ENCODE assay signal across 27 cellular contexts in the genomic region with DNA sequence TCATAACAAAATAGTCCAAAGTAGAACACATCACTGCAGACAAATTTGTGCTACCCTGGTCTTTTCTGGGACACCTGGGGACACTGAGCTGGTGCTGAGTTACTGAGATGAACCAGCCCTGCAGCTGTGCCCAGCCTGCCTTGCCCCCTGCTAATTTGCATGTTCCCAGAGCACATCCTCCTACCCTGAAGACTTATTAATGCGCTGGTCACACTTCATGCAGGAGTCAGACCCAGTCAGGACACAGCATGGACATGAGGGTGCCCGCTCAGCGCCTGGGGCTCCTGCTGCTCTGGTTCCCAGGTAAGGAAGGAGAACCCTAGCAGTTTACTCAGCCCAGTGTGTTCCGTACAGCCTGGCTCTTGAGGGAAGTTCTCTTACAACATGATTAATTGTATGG.
DNase-seq lines count a peak whose midpoint lies in the region; ATAC-seq and TF ChIP-seq lines count a peak whose summit lies in the region.
"Had no signal": no experiment of that assay in that cellular context is flagged by ENCODE, and none has a peak within 500 bp of the region (broad histone marks: within the 10 kb centered on the region; RNA-seq: fewer than 3 reads in every experiment).

No MANE protein-coding gene starts in this region.

- peaks cover 23 to 36% (median 26%) of the 10 kb centered on the region in 3 donors for H3K4me1 Mint-ChIP-seq in naive B cell
- no peaks in the 10 kb centered on the region for H3K4me1 Mint-ChIP-seq in effector memory CD8-positive, alpha-beta T cell (ENCODE audit: low read depth in 2 of 2)
- H3K4me1 Mint-ChIP-seq: T-cell had no signal

- no peaks in the 10 kb centered on the region for H3K9me3 Mint-ChIP-seq in naive B cell
- peaks cover 3 to 4% of the 10 kb centered on the region in 2 donors for H3K9me3 Mint-ChIP-seq in effector memory CD8-positive, alpha-beta T cell
- H3K9me3 Mint-ChIP-seq: CD8-positive, alpha-beta T cell had no signal

- H3K27me3 Mint-ChIP-seq in naive B cell, result peaks cover 4 to 8% (median 6%) of the 10 kb centered on the region in 3 donors
- H3K27me3 Mint-ChIP-seq in effector memory CD8-positive, alpha-beta T cell, result no peaks in the 10 kb centered on the region

- no peak overlapping the region for H3K4me3 ChIP-seq in BLaER1 treated with 17β-estradiol and CSF1 and Interleukin-3, amounts not matched to agents 10 nM and 100 nM
- H3K4me3 ChIP-seq: GM23248, K562, MG63, SJCRH30 had no signal

- H3K4me3 Mint-ChIP-seq in naive B cell, result peak overlapping the region in 7 of 8 donors; percentile 31 to 86 (median 61)
- H3K4me3 Mint-ChIP-seq in effector memory CD8-positive, alpha-beta T cell, result no peak overlapping the region
- H3K4me3 Mint-ChIP-seq: CD8-positive, alpha-beta T cell; T-cell had no signal

- peaks cover 0 to 11% (median 5%) of the 10 kb centered on the region in 11 experiments; a peak in 8 of 22 replicates for H3K9me3 ChIP-seq in BLaER1 treated with 17β-estradiol and CSF1 and Interleukin-3, amounts not matched to agents 10 nM and 100 nM (replicated peaks in 1 of 11)
- H3K9me3 ChIP-seq: MG63, SJCRH30 had no signal

- H3K4me1 ChIP-seq in BLaER1 treated with 17β-estradiol and CSF1 and Interleukin-3, amounts not matched to agents 10 nM and 100 nM, result peaks cover 0 to 41% (median 30%) of the 10 kb centered on the region in 10 experiments; a peak in 15 of 20 replicates
- H3K4me1 ChIP-seq: SJCRH30 had no signal

- no peaks in the 10 kb centered on the region for H3K36me3 Mint-ChIP-seq in naive B cell
- H3K36me3 Mint-ChIP-seq in effector memory CD8-positive, alpha-beta T cell (ENCODE audit: insufficient read depth), result no peaks in the 10 kb centered on the region
- H3K36me3 Mint-ChIP-seq: CD8-positive, alpha-beta T cell; T-cell had no signal

- peak overlapping the region in 3 of 11 experiments; percentile 38 to 59 (median 54); a peak in 5 of 22 replicates for H3K27ac ChIP-seq in BLaER1 treated with 17β-estradiol and CSF1 and Interleukin-3, amounts not matched to agents 10 nM and 100 nM
- H3K27ac ChIP-seq: C4-2B, GM23248, SJCRH30 had no signal

- H3K4me2 ChIP-seq in BLaER1 treated with 17β-estradiol and CSF1 and Interleukin-3, amounts not matched to agents 10 nM and 100 nM, result peak overlapping the region in 8 of 11 experiments; percentile 45 to 77 (median 66); a peak in 16 of 22 replicates

- peak overlapping the region in 1 of 6 donors; percentile 77 for H3K27ac Mint-ChIP-seq in naive B cell
- no peak overlapping the region for H3K27ac Mint-ChIP-seq in effector memory CD8-positive, alpha-beta T cell
- H3K27ac Mint-ChIP-seq: CD8-positive, alpha-beta T cell; T-cell had no signal

- peak; percentile 73 for DNase-seq in NAMALWA (ENCODE audit: low spot score)
- DNase-seq in naive B cell, result peak; percentile 7
- DNase-seq in Ammon's horn (ENCODE audit: low spot score), result no peak
- DNase-seq in effector memory CD8-positive, alpha-beta T cell, result no peak
- DNase-seq in DMS153 (lab: John Stamatoyannopoulos, UW), result no peak
- DNase-seq: CD8-positive, alpha-beta T cell; DND-41; GM23248; H7; MG63; NCI-H1048; NCI-H1417 treated with DMSO at 0.1 percent for 48 hours; NCI-H187; NCI-H2081 treated with DMSO at 0.1 percent for 48 hours; NCI-H2171 treated with DMSO at 0.1 percent for 48 hours; NCI-H524; NCI-H774; SJCRH30; T-cell had no signal

- H3K9ac ChIP-seq in BLaER1 treated with 17β-estradiol and CSF1 and Interleukin-3, amounts not matched to agents 10 nM and 100 nM, result peak overlapping the region in 1 of 11 experiments; percentile 36; a peak in 1 of 22 replicates
- H3K9ac ChIP-seq: GM23248 had no signal

- no peaks in the 10 kb centered on the region for H4K20me1 ChIP-seq in BLaER1 treated with 17β-estradiol and CSF1 and Interleukin-3, amounts not matched to agents 10 nM and 100 nM

- peak; percentile 56; the same call in 1 of the 2 replicates for TF ChIP-seq POLR2A in Raji (IDR thresholded peaks at IDR 0.05; ENCODE audit: insufficient read depth, low read depth, low read length)

- H3K36me3 ChIP-seq in BLaER1 treated with 17β-estradiol and CSF1 and Interleukin-3, amounts not matched to agents 10 nM and 100 nM, result no peaks in the 10 kb centered on the region
- H3K36me3 ChIP-seq: MG63, SJCRH30 had no signal

- no peaks in the 10 kb centered on the region for H3K27me3 ChIP-seq in BLaER1 treated with 17β-estradiol and CSF1 and Interleukin-3, amounts not matched to agents 10 nM and 100 nM
- H3K27me3 ChIP-seq: MG63, SJCRH30 had no signal

- ATAC-seq in naive B cell (ENCODE audit: low read depth in 2 of 2), result no peak
- no peak for ATAC-seq in GM21825 (IDR thresholded peaks at IDR 0.05; ENCODE audit: unreplicated experiment)
- ATAC-seq in effector memory CD8-positive, alpha-beta T cell (replicated peaks), result no peak
- ATAC-seq: CD8-positive, alpha-beta T cell; HepG2; K562; Right ventricle myocardium inferior; SK-N-SH treated with all-trans-retinoic acid at 6 μM for 48 hours; T-cell had no signal

Comparison
In these comparisons a context has a peak if more than half of its experiments do, and no peak if none do; other contexts are left out.
1. DNase-seq: peak in NAMALWA (single experiment) and naive B cell (single experiment); none in Ammon's horn (single experiment), effector memory CD8-positive, alpha-beta T cell (0 of 3) and DMS153 (single experiment).
2. H3K4me3 Mint-ChIP-seq: peak in naive B cell (7 of 8); none in effector memory CD8-positive, alpha-beta T cell (0 of 2).